Comparison of ENCODE assay signal across 9 cellular contexts in genomic region chr5:61625682-61626620, GRCh38.
DNase-seq lines count a peak whose midpoint lies in the region; ATAC-seq, FAIRE-seq and TF ChIP-seq lines count a peak whose summit lies in the region.
"Had no signal": no experiment of that assay in that cellular context is flagged by ENCODE, and none has a peak within 500 bp of the region (broad histone marks: within the 10 kb centered on the region; RNA-seq: fewer than 3 reads in every experiment).

No MANE protein-coding gene starts in this region.

- H3K4me1 ChIP-seq in sigmoid colon = peaks cover 0 to 27% (median 16%) of the 10 kb centered on the region in 4 donors

- H3K9me3 ChIP-seq in sigmoid colon = no peaks in the 10 kb centered on the region

- 4 to 7% methylated on average over 76 of the region's 76 CpGs for WGBS in sigmoid colon, 2 donors

- TF ChIP-seq EP300 in sigmoid colon (IDR thresholded peaks at IDR 0.05) = peak in 1 of 4 donors; percentile 13

- H3K36me3 ChIP-seq in bronchial epithelial cell (ENCODE audit: control insufficient read depth, insufficient read depth, low read length) = no peaks in the 10 kb centered on the region
- no peaks in the 10 kb centered on the region for H3K36me3 ChIP-seq in sigmoid colon

- ATAC-seq in GM19452 (IDR thresholded peaks at IDR 0.05; ENCODE audit: unreplicated experiment) (peak; percentile 65), GM21515 (IDR thresholded peaks at IDR 0.05; ENCODE audit: unreplicated experiment) (no peak)

- H3K27ac ChIP-seq in sigmoid colon = peak overlapping the region; percentile 81 to 93 (median 84)
- H3K27ac ChIP-seq: epithelial cell of prostate had no signal

- H3K4me3 ChIP-seq in bronchial epithelial cell (ENCODE audit: low read depth, low read length) (peak overlapping the region; percentile 53), sigmoid colon (peak overlapping the region; percentile 45 to 82 (median 69))

- no peaks in the 10 kb centered on the region for H3K27me3 ChIP-seq in bronchial epithelial cell (ENCODE audit: control insufficient read depth, insufficient read depth, low read length)
- no peaks in the 10 kb centered on the region for H3K27me3 ChIP-seq in sigmoid colon

- no peak for FAIRE-seq in bronchial epithelial cell (lab: Jason Lieb, UNC)

- DNase-seq in ACHN (peak; percentile 65), NCI-H774 (lab: John Stamatoyannopoulos, UW) (peak; percentile 65), bronchial epithelial cell (ENCODE audit: low read depth) (peak; percentile 8), iPS-NIHi11 (ENCODE audit: low spot score) (peak; percentile 71), sigmoid colon (peak; percentile 89), NCI-H526 treated with DMSO at 0.1 percent for 48 hours (lab: John Stamatoyannopoulos, UW) (no peak)

- peak in 1 of 2 donors; percentile 13 for TF ChIP-seq POLR2A in sigmoid colon (IDR thresholded peaks at IDR 0.05)

- in situ Hi-C loops in ACHN (cut with HindIII; ENCODE audit: low pct_ligation_motif_present, low pct_unique_long_range_greater_than_20kb, low sequenced_read_pairs) = no loop called here

- TF ChIP-seq CTCF in bronchial epithelial cell (IDR thresholded peaks at IDR 0.05; ENCODE audit: insufficient read depth, low read length, severe bottlenecking) (peak; percentile 3), sigmoid colon (IDR thresholded peaks at IDR 0.05) (no peak)

- intact Hi-C loops in sigmoid colon (cut with DNase I) = loop anchor here (2.0 to 5.0 kb wide), 2 partner anchors 291 to 464 kb away; partner anchors contain the start of gene SMIM15
